In genomic region chr3:50378024-50378423, GRCh38 we compare ENCODE assay signal across 13 cellular contexts.
DNase-seq lines count a peak whose midpoint lies in the region; ATAC-seq lines count a peak whose summit lies in the region.
"Had no signal": no experiment of that assay in that cellular context is flagged by ENCODE, and none has a peak within 500 bp of the region (broad histone marks: within the 10 kb centered on the region; RNA-seq: fewer than 3 reads in every experiment).

No MANE protein-coding gene starts in this region.

- no peaks in the 10 kb centered on the region for H3K36me3 Mint-ChIP-seq in T-helper 2 cell treated with Interferon-gamma antibody and Interleukin-4, amounts not matched to agents 5 μg/mL and 100 μg/mL, for 36 hours (ENCODE audit: low read depth)
- peaks cover 3% of the 10 kb centered on the region for H3K36me3 Mint-ChIP-seq in effector memory CD8-positive, alpha-beta T cell (ENCODE audit: insufficient read depth)
- H3K36me3 Mint-ChIP-seq in activated naive CD8-positive, alpha-beta T cell treated with anti-CD3 and anti-CD28 coated beads, Interleukin-2, amount 50 U/mL, for 24 hours (ENCODE audit: low read depth), result no peaks in the 10 kb centered on the region
- H3K36me3 Mint-ChIP-seq: CD4-positive, CD25-positive, alpha-beta regulatory T cell; IgD-negative memory B cell had no signal

- ATAC-seq in effector memory CD8-positive, alpha-beta T cell (replicated peaks), result no peak
- ATAC-seq in activated naive CD8-positive, alpha-beta T cell treated with anti-CD3 and anti-CD28 coated beads, Interleukin-2, amount 50 U/mL, for 24 hours, result no peak
- no peak for ATAC-seq in GM21360 (IDR thresholded peaks at IDR 0.05; ENCODE audit: unreplicated experiment)
- ATAC-seq: GM12878 had no signal

- H3K27ac Mint-ChIP-seq in T-helper 2 cell treated with Interferon-gamma antibody and Interleukin-4, amounts not matched to agents 5 μg/mL and 100 μg/mL, for 36 hours, result peak overlapping the region; percentile 24
- H3K27ac Mint-ChIP-seq in effector memory CD8-positive, alpha-beta T cell, result peak overlapping the region; percentile 57 to 70
- H3K27ac Mint-ChIP-seq in activated naive CD8-positive, alpha-beta T cell treated with anti-CD3 and anti-CD28 coated beads, Interleukin-2, amount 50 U/mL, for 24 hours, result no peak overlapping the region
- H3K27ac Mint-ChIP-seq: CD4-positive, CD25-positive, alpha-beta regulatory T cell; IgD-negative memory B cell had no signal

- no peaks in the 10 kb centered on the region for H3K27me3 Mint-ChIP-seq in T-helper 2 cell treated with Interferon-gamma antibody and Interleukin-4, amounts not matched to agents 5 μg/mL and 100 μg/mL, for 36 hours (ENCODE audit: low read depth)
- no peaks in the 10 kb centered on the region for H3K27me3 Mint-ChIP-seq in effector memory CD8-positive, alpha-beta T cell
- H3K27me3 Mint-ChIP-seq in activated naive CD8-positive, alpha-beta T cell treated with anti-CD3 and anti-CD28 coated beads, Interleukin-2, amount 50 U/mL, for 24 hours, result no peaks in the 10 kb centered on the region
- H3K27me3 Mint-ChIP-seq: IgD-negative memory B cell had no signal

- H3K4me1 Mint-ChIP-seq in T-helper 2 cell treated with Interferon-gamma antibody and Interleukin-4, amounts not matched to agents 5 μg/mL and 100 μg/mL, for 36 hours (ENCODE audit: low read depth), result peaks cover 2% of the 10 kb centered on the region
- peaks cover 2 to 11% of the 10 kb centered on the region in 2 donors for H3K4me1 Mint-ChIP-seq in effector memory CD8-positive, alpha-beta T cell (ENCODE audit: low read depth in 2 of 2)
- peaks cover 2% of the 10 kb centered on the region for H3K4me1 Mint-ChIP-seq in activated naive CD8-positive, alpha-beta T cell treated with anti-CD3 and anti-CD28 coated beads, Interleukin-2, amount 50 U/mL, for 24 hours
- H3K4me1 Mint-ChIP-seq: IgD-negative memory B cell had no signal

- H3K4me3 Mint-ChIP-seq in T-helper 2 cell treated with Interferon-gamma antibody and Interleukin-4, amounts not matched to agents 5 μg/mL and 100 μg/mL, for 36 hours, result no peak overlapping the region
- no peak overlapping the region for H3K4me3 Mint-ChIP-seq in effector memory CD8-positive, alpha-beta T cell
- no peak overlapping the region for H3K4me3 Mint-ChIP-seq in activated naive CD8-positive, alpha-beta T cell treated with anti-CD3 and anti-CD28 coated beads, Interleukin-2, amount 50 U/mL, for 24 hours
- H3K4me3 Mint-ChIP-seq: CD4-positive, CD25-positive, alpha-beta regulatory T cell; IgD-negative memory B cell had no signal

- H3K9me3 Mint-ChIP-seq in T-helper 2 cell treated with Interferon-gamma antibody and Interleukin-4, amounts not matched to agents 5 μg/mL and 100 μg/mL, for 36 hours, result no peaks in the 10 kb centered on the region
- no peaks in the 10 kb centered on the region for H3K9me3 Mint-ChIP-seq in effector memory CD8-positive, alpha-beta T cell
- no peaks in the 10 kb centered on the region for H3K9me3 Mint-ChIP-seq in activated naive CD8-positive, alpha-beta T cell treated with anti-CD3 and anti-CD28 coated beads, Interleukin-2, amount 50 U/mL, for 24 hours
- H3K9me3 Mint-ChIP-seq: IgD-negative memory B cell had no signal

- DNase-seq in T-helper 2 cell treated with Interferon-gamma antibody and Interleukin-4, amounts not matched to agents 5 μg/mL and 100 μg/mL, for 36 hours (ENCODE audit: low spot score), result no peak
- DNase-seq in T-helper 2 cell (no peak), iPS-NIHi7 (ENCODE audit: extremely low spot score) (peak; percentile 52), AG20443 (ENCODE audit: low spot score) (no peak)
- DNase-seq in effector memory CD8-positive, alpha-beta T cell, result no peak
- no peak for DNase-seq in activated naive CD8-positive, alpha-beta T cell treated with anti-CD3 and anti-CD28 coated beads, Interleukin-2, amount 50 U/mL, for 24 hours
- DNase-seq: 8988T; CD4-positive, CD25-positive, alpha-beta regulatory T cell; DMS53; GOT3 had no signal
